Comparison of ENCODE assay signal across 32 cellular contexts in the genomic region with DNA sequence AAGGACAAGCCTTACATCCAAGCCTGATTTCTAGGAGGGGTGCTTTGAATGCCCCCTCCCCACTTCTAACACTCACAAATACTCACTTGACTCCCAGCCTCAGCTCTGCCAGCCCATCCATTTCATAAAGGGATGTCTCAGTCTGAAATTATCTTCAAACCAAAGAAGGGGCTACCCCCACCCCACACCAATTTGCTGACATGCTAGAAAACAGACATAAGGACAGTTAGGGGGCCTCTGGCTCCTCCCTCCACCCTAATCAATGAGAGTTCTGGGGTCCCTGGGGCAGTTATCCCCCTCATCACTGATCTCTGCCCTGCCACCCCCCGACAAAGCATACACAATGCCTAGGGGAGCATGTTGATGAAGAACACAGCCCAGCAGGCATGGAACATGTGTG. TPM values are rescaled to one million over a fixed set of nuclear protein-coding genes. Genes with fewer than 3 reads are reported as not detected.
"Had no signal": no experiment of that assay in that cellular context is flagged by ENCODE, and none has a peak within 500 bp of the region (broad histone marks: within the 10 kb centered on the region; RNA-seq: fewer than 3 reads in every experiment).

No MANE protein-coding gene starts in this region.

- H3K4me1 ChIP-seq: Peyer's patch, SJCRH30 had no signal

- H3K27ac ChIP-seq: KMS-11, Peyer's patch, RWPE1, SJCRH30, VCaP had no signal

- H3K4me2 ChIP-seq: KMS-11, SK-N-SH had no signal

- H3K4me3 Mint-ChIP-seq: activated CD4-positive, alpha-beta memory T cell treated with anti-CD3 and anti-CD28 coated beads, Interleukin-2, amount 10 ng/mL, durations not matched to agents 7 days and 5 days; activated naive CD4-positive, alpha-beta T cell treated with anti-CD3 and anti-CD28 coated beads, Interleukin-2, amount 10 ng/mL, durations not matched to agents 7 days and 5 days; activated naive CD8-positive, alpha-beta T cell treated with anti-CD3 and anti-CD28 coated beads for 36 hours had no signal

- H3K4me1 Mint-ChIP-seq: activated CD4-positive, alpha-beta memory T cell treated with anti-CD3 and anti-CD28 coated beads, Interleukin-2, amount 10 ng/mL, durations not matched to agents 7 days and 5 days; activated naive CD4-positive, alpha-beta T cell treated with anti-CD3 and anti-CD28 coated beads, Interleukin-2, amount 10 ng/mL, durations not matched to agents 7 days and 5 days had no signal

- H3K27ac Mint-ChIP-seq: activated CD4-positive, alpha-beta memory T cell treated with anti-CD3 and anti-CD28 coated beads, Interleukin-2, amount 10 ng/mL, durations not matched to agents 7 days and 5 days; activated naive CD4-positive, alpha-beta T cell treated with anti-CD3 and anti-CD28 coated beads, Interleukin-2, amount 10 ng/mL, durations not matched to agents 7 days and 5 days; activated naive CD8-positive, alpha-beta T cell treated with anti-CD3 and anti-CD28 coated beads for 36 hours; activated T-helper 2 cell treated with anti-CD3 and anti-CD28 coated beads, Interferon-gamma antibody, Interleukin-2, Interleukin-4, amounts not matched to agents 10 μg/mL and 5 μg/mL and 100 μg/mL, durations not matched to agents 14 hours and 24 hours and 36 hours had no signal

- H3K4me3 ChIP-seq: MG63, Peyer's patch, SJCRH30 had no signal

- DNase-seq: activated CD4-positive, alpha-beta memory T cell treated with anti-CD3 and anti-CD28 coated beads, Interleukin-2, amount 10 ng/mL, durations not matched to agents 7 days and 5 days; activated CD4-positive, alpha-beta T cell treated with anti-CD3 and anti-CD28 coated beads, Interleukin-2, amount 50 U/mL, for 1 hour; activated CD4-positive, CD25-positive, alpha-beta regulatory T cell; activated gamma-delta T cell treated with Interleukin-2 at 50 U/mL for 16 hours; activated naive CD4-positive, alpha-beta T cell treated with anti-CD3 and anti-CD28 coated beads, Interleukin-2, amount 10 ng/mL, durations not matched to agents 7 days and 5 days; activated naive CD8-positive, alpha-beta T cell treated with anti-CD3 and anti-CD28 coated beads for 36 hours; activated T-cell treated with anti-CD3 and anti-CD28 coated beads for 4 hours; activated T-cell treated with anti-CD3 and anti-CD28 coated beads, Interleukin-2, amount 50 U/mL, for 48 hours; aorta; MG63; MV-4-11; NCI-H1092 treated with DMSO at 0.1 percent for 48 hours; NCI-H1417 treated with DMSO at 0.1 percent for 48 hours; NCI-H1694; NCI-H2029; NCI-H2107; NCI-H2171 treated with DMSO at 0.1 percent for 48 hours; NCI-H226; NCI-H526 treated with DMSO at 0.1 percent for 48 hours; NCI-H82; Peyer's patch; Right ventricle myocardium superior; SJCRH30; SK-N-SH; T-helper 1 cell had no signal

- H3K9ac ChIP-seq: KMS-11, SK-N-SH had no signal

- H3K9me3 Mint-ChIP-seq: activated CD4-positive, alpha-beta memory T cell treated with anti-CD3 and anti-CD28 coated beads, Interleukin-2, amount 10 ng/mL, durations not matched to agents 7 days and 5 days; activated naive CD4-positive, alpha-beta T cell treated with anti-CD3 and anti-CD28 coated beads, Interleukin-2, amount 10 ng/mL, durations not matched to agents 7 days and 5 days; activated naive CD8-positive, alpha-beta T cell treated with anti-CD3 and anti-CD28 coated beads for 36 hours; activated T-helper 2 cell treated with anti-CD3 and anti-CD28 coated beads, Interferon-gamma antibody, Interleukin-2, Interleukin-4, amounts not matched to agents 10 μg/mL and 5 μg/mL and 100 μg/mL, durations not matched to agents 14 hours and 24 hours and 36 hours had no signal

- H3K9me3 ChIP-seq: MG63, Peyer's patch, SJCRH30, SK-N-SH had no signal

- H3K36me3 Mint-ChIP-seq: activated naive CD4-positive, alpha-beta T cell treated with anti-CD3 and anti-CD28 coated beads, Interleukin-2, amount 10 ng/mL, durations not matched to agents 7 days and 5 days; activated naive CD8-positive, alpha-beta T cell treated with anti-CD3 and anti-CD28 coated beads for 36 hours had no signal

- H3K36me3 ChIP-seq: MG63, Peyer's patch, SJCRH30 had no signal

RNA-seq across cellular contexts. Expression of a gene that starts 58.8 kb away (rescaled TPM):
- total RNA-seq: activated CD4-positive, alpha-beta memory T cell treated with anti-CD3 and anti-CD28 coated beads, Interleukin-2, amount 10 ng/mL, durations not matched to agents 7 days and 5 days; activated CD8-positive, alpha-beta memory T cell treated with anti-CD3 and anti-CD28 coated beads for 36 hours; activated naive CD8-positive, alpha-beta T cell treated with anti-CD3 and anti-CD28 coated beads for 36 hours; activated T-helper 2 cell treated with anti-CD3 and anti-CD28 coated beads, Interferon-gamma antibody, Interleukin-2, Interleukin-4, amounts not matched to agents 10 μg/mL and 5 μg/mL and 100 μg/mL, durations not matched to agents 14 hours and 24 hours and 36 hours; aorta; NCI-H460; Right ventricle myocardium superior; SJCRH30; T-helper 2 cell treated with Interferon-gamma antibody and Interleukin-4, amounts not matched to agents 100 ng/mL and 5 ng/mL, for 36 hours had no signal
- polyA plus RNA-seq: aorta had no signal
